In genomic region chr19:6062274-6062673, GRCh38 we compare ENCODE assay signal across 9 cellular contexts. TPM values are rescaled to one million over a fixed set of nuclear protein-coding genes. Genes with fewer than 3 reads are reported as not detected.
DNase-seq lines count a peak whose midpoint lies in the region; ATAC-seq and TF ChIP-seq lines count a peak whose summit lies in the region.
"Had no signal": no experiment of that assay in that cellular context is flagged by ENCODE, and none has a peak within 500 bp of the region (broad histone marks: within the 10 kb centered on the region; RNA-seq: fewer than 3 reads in every experiment).

No MANE protein-coding gene starts in this region.

- ATAC-seq in heart left ventricle: peak in 2 of 4 donors; percentile 54 to 57

- H3K4me2 ChIP-seq in smooth muscle cell: no peak overlapping the region

- DNase-seq in Kasumi-1 (lab: John Stamatoyannopoulos, UW) (peak; percentile 98), heart left ventricle (peak in 4 of 5 donors; percentile 56 to 71 (median 66)), smooth muscle cell (lab: John Stamatoyannopoulos, UW; ENCODE audit: unreplicated experiment) (no peak), DMS 273 (lab: John Stamatoyannopoulos, UW; ENCODE audit: unreplicated experiment) (no peak), GM20000 (ENCODE audit: low spot score) (no peak), HK-2 (ENCODE audit: unreplicated experiment) (no peak)
- DNase-seq in activated T-cell treated with anti-CD3 and anti-CD28 coated beads, Interleukin-2, amount 50 U/mL, for 1 hour: peak; percentile 46
- DNase-seq in stimulated activated CD4-positive, alpha-beta T cell treated with anti-CD3 and anti-CD28 coated beads, Interleukin-4, amount 100 ng/mL, for 24 hours: peak; percentile 35
- DNase-seq: NCI-H226 had no signal

- peaks cover 1 to 96% (median 59%) of the 10 kb centered on the region in 12 donors for H3K4me1 ChIP-seq in heart left ventricle
- peaks cover 10% of the 10 kb centered on the region for H3K4me1 ChIP-seq in smooth muscle cell (ENCODE audit: low read depth)

- no peaks in the 10 kb centered on the region for H3F3A ChIP-seq in smooth muscle cell (ENCODE audit: low read depth)

- no peaks in the 10 kb centered on the region for H4K20me1 ChIP-seq in smooth muscle cell (ENCODE audit: low read depth)

- no peaks in the 10 kb centered on the region for H3K79me2 ChIP-seq in smooth muscle cell (ENCODE audit: low read depth)

- intact Hi-C loops in heart left ventricle (cut with DNase I): loop anchor here in 1 of 10 donors (5.0 kb wide), 1 partner anchor 35 kb away; no protein-coding TSS in a partner anchor

- H3K9ac ChIP-seq in smooth muscle cell (ENCODE audit: low read depth): no peak overlapping the region

- H3K9me3 ChIP-seq in heart left ventricle (no peaks in the 10 kb centered on the region), smooth muscle cell (replicated peaks; ENCODE audit: low read depth) (no peaks in the 10 kb centered on the region)

- TF ChIP-seq CTCF in heart left ventricle (IDR thresholded peaks at IDR 0.05) (no peak), smooth muscle cell (IDR thresholded peaks at IDR 0.05; ENCODE audit: borderline replicate concordance, insufficient read depth, poor library complexity, severe bottlenecking) (no peak), GM20000 (IDR thresholded peaks at IDR 0.05; ENCODE audit: extremely low read depth, missing control alignments) (no peak)

- H3K27ac ChIP-seq in heart left ventricle (peak overlapping the region in 11 of 12 donors; percentile 21 to 93 (median 64)), smooth muscle cell (ENCODE audit: low read depth) (no peak overlapping the region)

- WGBS in heart left ventricle, 4 donors: 53 to 67% (median 55%) methylated on average over 11 of the region's 11 CpGs
- 84% methylated on average over 11 of the region's 11 CpGs for WGBS in smooth muscle cell (ENCODE audit: low lambda C conversion rate)

- H3K36me3 ChIP-seq in heart left ventricle (no peaks in the 10 kb centered on the region), smooth muscle cell (ENCODE audit: low read depth) (no peaks in the 10 kb centered on the region)

- H3K4me3 ChIP-seq in heart left ventricle: peak overlapping the region in 2 of 12 donors; percentile 11 to 35
- no peak overlapping the region for H3K4me3 ChIP-seq in smooth muscle cell

- no peak overlapping the region for H2AFZ ChIP-seq in smooth muscle cell (ENCODE audit: low read depth)

- H3K27me3 ChIP-seq in heart left ventricle (no peaks in the 10 kb centered on the region), smooth muscle cell (ENCODE audit: low read depth) (no peaks in the 10 kb centered on the region)

- no peak for TF ChIP-seq POLR2A in heart left ventricle (IDR thresholded peaks at IDR 0.05)

RNA-seq across cellular contexts. Expression of gene RFX2, which starts 48.0 kb away (rescaled TPM):
- total RNA-seq in heart left ventricle (10 to 100 TPM in 1 of 9 donors, 1 to 10 TPM in 8; 2.8 to 20.0 (median 5.8) TPM), smooth muscle cell (2.7 and 7.5 TPM in 2 replicates)
- polyA plus RNA-seq in heart left ventricle (1 to 10 TPM; 6.9 to 7.0 TPM), smooth muscle cell (4.7 and 6.4 TPM in 2 replicates)

Comparison
In these comparisons a context has a peak if more than half of its experiments do, and no peak if none do; other contexts are left out.
1. DNase-seq: peak in Kasumi-1 (2 of 2), activated T-cell treated with anti-CD3 and anti-CD28 coated beads, Interleukin-2, amount 50 U/mL, for 1 hour (single experiment), heart left ventricle (4 of 5) and stimulated activated CD4-positive, alpha-beta T cell treated with anti-CD3 and anti-CD28 coated beads, Interleukin-4, amount 100 ng/mL, for 24 hours (single experiment); none in smooth muscle cell (single experiment), DMS 273 (single experiment), GM20000 (single experiment) and HK-2 (single experiment).